Comparison of ENCODE assay signal across 1 cellular context in genomic region chr16:11630230-11631056, GRCh38.
TF ChIP-seq lines count a peak whose summit lies in the region.

No MANE protein-coding gene starts in this region.

TF ChIP-seq in HepG2, 621 proteins besides CTCF, POLR2A, EP300 and RAD21 (continued from another document and continues in another):
- TF ChIP-seq, protein P1, sequence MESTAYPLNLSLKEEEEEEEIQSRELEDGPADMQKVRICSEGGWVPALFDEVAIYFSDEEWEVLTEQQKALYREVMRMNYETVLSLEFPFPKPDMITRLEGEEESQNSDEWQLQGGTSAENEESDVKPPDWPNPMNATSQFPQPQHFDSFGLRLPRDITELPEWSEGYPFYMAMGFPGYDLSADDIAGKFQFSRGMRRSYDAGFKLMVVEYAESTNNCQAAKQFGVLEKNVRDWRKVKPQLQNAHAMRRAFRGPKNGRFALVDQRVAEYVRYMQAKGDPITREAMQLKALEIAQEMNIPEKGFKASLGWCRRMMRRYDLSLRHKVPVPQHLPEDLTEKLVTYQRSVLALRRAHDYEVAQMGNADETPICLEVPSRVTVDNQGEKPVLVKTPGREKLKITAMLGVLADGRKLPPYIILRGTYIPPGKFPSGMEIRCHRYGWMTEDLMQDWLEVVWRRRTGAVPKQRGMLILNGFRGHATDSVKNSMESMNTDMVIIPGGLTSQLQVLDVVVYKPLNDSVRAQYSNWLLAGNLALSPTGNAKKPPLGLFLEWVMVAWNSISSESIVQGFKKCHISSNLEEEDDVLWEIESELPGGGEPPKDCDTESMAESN (CRISPR knock-in tag; conservative IDR thresholded peaks at IDR 0.05): 0 out of 2 replicates have a peak, but pooled peaks have one; percentile 37
- no peak for TF ChIP-seq RBAK (CRISPR knock-in tag; IDR thresholded peaks at IDR 0.05)
- TF ChIP-seq PCBP1 (IDR thresholded peaks at IDR 0.05; ENCODE audit: borderline replicate concordance, low read depth, low read length): no peak
- TF ChIP-seq ZBTB4 (CRISPR knock-in tag; IDR thresholded peaks at IDR 0.05; ENCODE audit: borderline replicate concordance): no peak
- no peak for TF ChIP-seq THYN1 (CRISPR knock-in tag; IDR thresholded peaks at IDR 0.05; ENCODE audit: borderline replicate concordance, low read depth)
- 0 out of 2 replicates have a peak, but pooled peaks have one; percentile 59 for TF ChIP-seq CBX5 (CRISPR knock-in tag; IDR thresholded peaks at IDR 0.05; ENCODE audit: borderline replicate concordance)
- no peak for TF ChIP-seq ZNF570 (CRISPR knock-in tag; IDR thresholded peaks at IDR 0.05; ENCODE audit: borderline replicate concordance)
- TF ChIP-seq ATF1 (CRISPR knock-in tag; IDR thresholded peaks at IDR 0.05): no peak
- no peak for TF ChIP-seq HOXD1 (CRISPR knock-in tag; IDR thresholded peaks at IDR 0.05)
- TF ChIP-seq HMGA1 (CRISPR knock-in tag; conservative IDR thresholded peaks at IDR 0.05): no peak
- TF ChIP-seq ZBTB7A (CRISPR knock-in tag; IDR thresholded peaks at IDR 0.05): 0 out of 2 replicates have a peak, but pooled peaks have one; percentile 48
- no peak for TF ChIP-seq ZIK1 (CRISPR knock-in tag; IDR thresholded peaks at IDR 0.05; ENCODE audit: borderline replicate concordance, low read depth)
- TF ChIP-seq ZSCAN29 (CRISPR knock-in tag; conservative IDR thresholded peaks at IDR 0.05): no peak
- no peak for TF ChIP-seq ZNF879 (CRISPR knock-in tag; IDR thresholded peaks at IDR 0.05)
- no peak for TF ChIP-seq SP2 (CRISPR knock-in tag; IDR thresholded peaks at IDR 0.05)
- no peak for TF ChIP-seq ARNTL (CRISPR knock-in tag; IDR thresholded peaks at IDR 0.05)
- no peak for TF ChIP-seq RFX5 (IDR thresholded peaks at IDR 0.05; ENCODE audit: low read depth, low read length)
- TF ChIP-seq ZFAT (CRISPR knock-in tag; conservative IDR thresholded peaks at IDR 0.05): no peak
- TF ChIP-seq, protein P2, sequence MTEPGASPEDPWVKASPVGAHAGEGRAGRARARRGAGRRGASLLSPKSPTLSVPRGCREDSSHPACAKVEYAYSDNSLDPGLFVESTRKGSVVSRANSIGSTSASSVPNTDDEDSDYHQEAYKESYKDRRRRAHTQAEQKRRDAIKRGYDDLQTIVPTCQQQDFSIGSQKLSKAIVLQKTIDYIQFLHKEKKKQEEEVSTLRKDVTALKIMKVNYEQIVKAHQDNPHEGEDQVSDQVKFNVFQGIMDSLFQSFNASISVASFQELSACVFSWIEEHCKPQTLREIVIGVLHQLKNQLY (CRISPR knock-in tag; IDR thresholded peaks at IDR 0.05): no peak
- TF ChIP-seq ETS1 (CRISPR knock-in tag; IDR thresholded peaks at IDR 0.05): no peak
- TF ChIP-seq MYC (CRISPR knock-in tag; IDR thresholded peaks at IDR 0.05; ENCODE audit: borderline replicate concordance): no peak
- 0 out of 2 replicates have a peak, but pooled peaks have one; percentile 9 for TF ChIP-seq NRL (CRISPR knock-in tag; IDR thresholded peaks at IDR 0.05; ENCODE audit: borderline replicate concordance)
- TF ChIP-seq ZFP36 (IDR thresholded peaks at IDR 0.05; ENCODE audit: borderline replicate concordance, low read depth, low read length, partially characterized antibody): no peak
- no peak for TF ChIP-seq TEAD3 (CRISPR knock-in tag; optimal IDR thresholded peaks at IDR 0.05; ENCODE audit: borderline replicate concordance)
- TF ChIP-seq ZFY (CRISPR knock-in tag; IDR thresholded peaks at IDR 0.05): no peak
- TF ChIP-seq, protein P3, sequence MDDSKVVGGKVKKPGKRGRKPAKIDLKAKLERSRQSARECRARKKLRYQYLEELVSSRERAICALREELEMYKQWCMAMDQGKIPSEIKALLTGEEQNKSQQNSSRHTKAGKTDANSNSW (CRISPR knock-in tag; IDR thresholded peaks at IDR 0.05; ENCODE audit: borderline replicate concordance): no peak
- TF ChIP-seq, protein P4, sequence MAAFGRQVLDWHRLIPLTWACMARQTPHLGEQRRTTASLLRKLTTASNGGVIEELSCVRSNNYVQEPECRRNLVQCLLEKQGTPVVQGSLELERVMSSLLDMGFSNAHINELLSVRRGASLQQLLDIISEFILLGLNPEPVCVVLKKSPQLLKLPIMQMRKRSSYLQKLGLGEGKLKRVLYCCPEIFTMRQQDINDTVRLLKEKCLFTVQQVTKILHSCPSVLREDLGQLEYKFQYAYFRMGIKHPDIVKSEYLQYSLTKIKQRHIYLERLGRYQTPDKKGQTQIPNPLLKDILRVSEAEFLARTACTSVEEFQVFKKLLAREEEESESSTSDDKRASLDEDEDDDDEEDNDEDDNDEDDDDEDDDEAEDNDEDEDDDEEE (CRISPR knock-in tag; IDR thresholded peaks at IDR 0.05): no peak
- TF ChIP-seq, protein P5, sequence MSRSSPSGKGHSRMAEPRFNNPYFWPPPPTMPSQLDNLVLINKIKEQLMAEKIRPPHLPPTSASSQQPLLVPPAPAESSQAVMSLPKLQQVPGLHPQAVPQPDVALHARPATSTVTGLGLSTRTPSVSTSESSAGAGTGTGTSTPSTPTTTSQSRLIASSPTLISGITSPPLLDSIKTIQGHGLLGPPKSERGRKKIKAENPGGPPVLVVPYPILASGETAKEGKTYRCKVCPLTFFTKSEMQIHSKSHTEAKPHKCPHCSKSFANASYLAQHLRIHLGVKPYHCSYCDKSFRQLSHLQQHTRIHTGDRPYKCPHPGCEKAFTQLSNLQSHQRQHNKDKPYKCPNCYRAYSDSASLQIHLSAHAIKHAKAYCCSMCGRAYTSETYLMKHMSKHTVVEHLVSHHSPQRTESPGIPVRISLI (CRISPR knock-in tag; IDR thresholded peaks at IDR 0.05; ENCODE audit: borderline replicate concordance): peak; percentile 88
- no peak for TF ChIP-seq ZNF784 (CRISPR knock-in tag; IDR thresholded peaks at IDR 0.05; ENCODE audit: borderline replicate concordance)
- no peak; the same call in 1 of the 2 replicates for TF ChIP-seq ZNF567 (CRISPR knock-in tag; IDR thresholded peaks at IDR 0.05; ENCODE audit: borderline replicate concordance)
- no peak for TF ChIP-seq BORCS8-MEF2B (CRISPR knock-in tag; IDR thresholded peaks at IDR 0.05)
- TF ChIP-seq TBP (CRISPR knock-in tag; IDR thresholded peaks at IDR 0.05): no peak
- no peak for TF ChIP-seq ZNF282 (IDR thresholded peaks at IDR 0.05; ENCODE audit: partially characterized antibody)
- no peak for TF ChIP-seq ZNF713 (CRISPR knock-in tag; IDR thresholded peaks at IDR 0.05)
- TF ChIP-seq ZNF367 (CRISPR knock-in tag; IDR thresholded peaks at IDR 0.05; ENCODE audit: borderline replicate concordance): no peak
- no peak for TF ChIP-seq ZNF136 (CRISPR knock-in tag; IDR thresholded peaks at IDR 0.05; ENCODE audit: low read depth)
- TF ChIP-seq ZMYM3 (CRISPR knock-in tag; IDR thresholded peaks at IDR 0.05): peak; percentile 86
- TF ChIP-seq, protein P6, sequence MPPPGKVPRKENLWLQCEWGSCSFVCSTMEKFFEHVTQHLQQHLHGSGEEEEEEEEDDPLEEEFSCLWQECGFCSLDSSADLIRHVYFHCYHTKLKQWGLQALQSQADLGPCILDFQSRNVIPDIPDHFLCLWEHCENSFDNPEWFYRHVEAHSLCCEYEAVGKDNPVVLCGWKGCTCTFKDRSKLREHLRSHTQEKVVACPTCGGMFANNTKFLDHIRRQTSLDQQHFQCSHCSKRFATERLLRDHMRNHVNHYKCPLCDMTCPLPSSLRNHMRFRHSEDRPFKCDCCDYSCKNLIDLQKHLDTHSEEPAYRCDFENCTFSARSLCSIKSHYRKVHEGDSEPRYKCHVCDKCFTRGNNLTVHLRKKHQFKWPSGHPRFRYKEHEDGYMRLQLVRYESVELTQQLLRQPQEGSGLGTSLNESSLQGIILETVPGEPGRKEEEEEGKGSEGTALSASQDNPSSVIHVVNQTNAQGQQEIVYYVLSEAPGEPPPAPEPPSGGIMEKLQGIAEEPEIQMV (CRISPR knock-in tag; IDR thresholded peaks at IDR 0.05; ENCODE audit: low read depth): no peak
- no peak for TF ChIP-seq RAD51 (IDR thresholded peaks at IDR 0.05; ENCODE audit: borderline replicate concordance)
- TF ChIP-seq NCOR1 (IDR thresholded peaks at IDR 0.05; ENCODE audit: borderline replicate concordance, low read length): no peak
- no peak for TF ChIP-seq ATF5 (CRISPR knock-in tag; IDR thresholded peaks at IDR 0.05; ENCODE audit: low read depth)
- TF ChIP-seq KLF9 (CRISPR knock-in tag; IDR thresholded peaks at IDR 0.05; ENCODE audit: low read depth): no peak
- TF ChIP-seq NCOA1 (CRISPR knock-in tag; IDR thresholded peaks at IDR 0.05): 0 out of 2 replicates have a peak, but pooled peaks have one; percentile 12
- TF ChIP-seq ZNF773 (CRISPR knock-in tag; IDR thresholded peaks at IDR 0.05; ENCODE audit: borderline replicate concordance): no peak
- no peak for TF ChIP-seq NONO (IDR thresholded peaks at IDR 0.05)
- TF ChIP-seq NONO (CRISPR knock-in tag; conservative IDR thresholded peaks at IDR 0.05): 0 out of 2 replicates have a peak, but pooled peaks have one; percentile 17
- no peak for TF ChIP-seq ZNF138 (CRISPR knock-in tag; IDR thresholded peaks at IDR 0.05; ENCODE audit: low read depth)
- 0 out of 2 replicates have a peak, but pooled peaks have one; percentile 12 for TF ChIP-seq ZNF331 (CRISPR knock-in tag; IDR thresholded peaks at IDR 0.05)
- no peak for TF ChIP-seq ZNF503 (CRISPR knock-in tag; IDR thresholded peaks at IDR 0.05)
- TF ChIP-seq ZNF160 (CRISPR knock-in tag; IDR thresholded peaks at IDR 0.05): no peak
- TF ChIP-seq, protein P7, sequence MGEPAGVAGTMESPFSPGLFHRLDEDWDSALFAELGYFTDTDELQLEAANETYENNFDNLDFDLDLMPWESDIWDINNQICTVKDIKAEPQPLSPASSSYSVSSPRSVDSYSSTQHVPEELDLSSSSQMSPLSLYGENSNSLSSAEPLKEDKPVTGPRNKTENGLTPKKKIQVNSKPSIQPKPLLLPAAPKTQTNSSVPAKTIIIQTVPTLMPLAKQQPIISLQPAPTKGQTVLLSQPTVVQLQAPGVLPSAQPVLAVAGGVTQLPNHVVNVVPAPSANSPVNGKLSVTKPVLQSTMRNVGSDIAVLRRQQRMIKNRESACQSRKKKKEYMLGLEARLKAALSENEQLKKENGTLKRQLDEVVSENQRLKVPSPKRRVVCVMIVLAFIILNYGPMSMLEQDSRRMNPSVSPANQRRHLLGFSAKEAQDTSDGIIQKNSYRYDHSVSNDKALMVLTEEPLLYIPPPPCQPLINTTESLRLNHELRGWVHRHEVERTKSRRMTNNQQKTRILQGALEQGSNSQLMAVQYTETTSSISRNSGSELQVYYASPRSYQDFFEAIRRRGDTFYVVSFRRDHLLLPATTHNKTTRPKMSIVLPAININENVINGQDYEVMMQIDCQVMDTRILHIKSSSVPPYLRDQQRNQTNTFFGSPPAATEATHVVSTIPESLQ (CRISPR knock-in tag; conservative IDR thresholded peaks at IDR 0.05): no peak
- TF ChIP-seq RARA (CRISPR knock-in tag; IDR thresholded peaks at IDR 0.05): no peak
- no peak for TF ChIP-seq CBX1 (IDR thresholded peaks at IDR 0.05; ENCODE audit: low read depth)
- no peak for TF ChIP-seq PHF20 (CRISPR knock-in tag; IDR thresholded peaks at IDR 0.05)
